In genomic region chr3:11589706-11590105, GRCh38 we compare ENCODE assay signal across 20 cellular contexts. TPM values are rescaled to one million over a fixed set of nuclear protein-coding genes. Genes with fewer than 3 reads are reported as not detected.
DNase-seq lines count a peak whose midpoint lies in the region; ATAC-seq and TF ChIP-seq lines count a peak whose summit lies in the region.
"Had no signal": no experiment of that assay in that cellular context is flagged by ENCODE, and none has a peak within 500 bp of the region (broad histone marks: within the 10 kb centered on the region; RNA-seq: fewer than 3 reads in every experiment).

No MANE protein-coding gene starts in this region.

- TF ChIP-seq POLR2A in gastroesophageal sphincter (IDR thresholded peaks at IDR 0.05), result no peak
- TF ChIP-seq POLR2A in sigmoid colon (IDR thresholded peaks at IDR 0.05), result no peak
- no peak for TF ChIP-seq POLR2A in Peyer's patch (IDR thresholded peaks at IDR 0.05)

- TF ChIP-seq CTCF in gastroesophageal sphincter (IDR thresholded peaks at IDR 0.05), result no peak
- TF ChIP-seq CTCF in sigmoid colon (IDR thresholded peaks at IDR 0.05), result no peak
- TF ChIP-seq CTCF in Peyer's patch (IDR thresholded peaks at IDR 0.05), result no peak

- ATAC-seq in right cardiac atrium, result no peak
- ATAC-seq in gastroesophageal sphincter, result no peak
- no peak for ATAC-seq in GM21529 (IDR thresholded peaks at IDR 0.05; ENCODE audit: unreplicated experiment)
- ATAC-seq: activated T-helper 17 cell treated with anti-CD3 and anti-CD28 coated beads, Interleukin-2, amount 50 U/mL, for 72 hours had no signal

- no peaks in the 10 kb centered on the region for H3K9me3 ChIP-seq in right cardiac atrium (ENCODE audit: control insufficient read depth, low read length)
- H3K9me3 ChIP-seq in gastroesophageal sphincter, result no peaks in the 10 kb centered on the region
- no peaks in the 10 kb centered on the region for H3K9me3 ChIP-seq in sigmoid colon
- H3K9me3 ChIP-seq in Peyer's patch, result no peaks in the 10 kb centered on the region
- H3K9me3 ChIP-seq: suprapubic skin had no signal

- H3K4me3 ChIP-seq in right cardiac atrium (ENCODE audit: low read length), result no peak overlapping the region
- no peak overlapping the region for H3K4me3 ChIP-seq in gastroesophageal sphincter
- no peak overlapping the region for H3K4me3 ChIP-seq in sigmoid colon
- no peak overlapping the region for H3K4me3 ChIP-seq in Peyer's patch
- H3K4me3 ChIP-seq: suprapubic skin had no signal

- intact Hi-C loops in right cardiac atrium (cut with DNase I) (loop anchor here in 2 of 4 donors (5.0 to 10.0 kb wide), 2 partner anchors 45 to 53 kb away; partner anchors contain the start of gene VGLL4 (in 1 of the 2)), cardiac septum (cut with DNase I) (no loop called here), sigmoid colon (cut with DNase I) (loop anchor here (5.0 kb wide), 1 partner anchor 122 kb away; no protein-coding TSS in a partner anchor)

- WGBS in right cardiac atrium, result 77% methylated on average over 11 of the region's 11 CpGs
- WGBS in gastroesophageal sphincter (ENCODE audit: low coverage in 1 of 2), 2 donors, result 87 to 89% methylated on average over 7 to 9 of the region's 11 CpGs
- 88 to 89% methylated on average over 11 of the region's 11 CpGs for WGBS in sigmoid colon, 2 donors

- H3K27ac ChIP-seq in right cardiac atrium (ENCODE audit: low read length) (peak overlapping the region; percentile 96), gastroesophageal sphincter (peak overlapping the region in 3 of 4 donors; percentile 52 to 67 (median 61)), sigmoid colon (peak overlapping the region in 3 of 4 donors; percentile 74 to 84 (median 82)), Peyer's patch (peak overlapping the region in 1 of 4 donors; percentile 70)

- H3K27me3 ChIP-seq in right cardiac atrium (ENCODE audit: control insufficient read depth, insufficient read depth) (no peaks in the 10 kb centered on the region), gastroesophageal sphincter (no peaks in the 10 kb centered on the region), sigmoid colon (no peaks in the 10 kb centered on the region), Peyer's patch (no peaks in the 10 kb centered on the region)
- H3K27me3 ChIP-seq: suprapubic skin had no signal

- DNase-seq in right cardiac atrium (no peak), cardiac septum (ENCODE audit: low spot score) (no peak), sigmoid colon (no peak), Peyer's patch (no peak), NCI-H446 (lab: John Stamatoyannopoulos, UW) (no peak)
- no peak for DNase-seq in activated naive CD4-positive, alpha-beta T cell treated with anti-CD3 and anti-CD28 coated beads, Interleukin-2, amount 50 U/mL, for 16 hours
- DNase-seq: ACHN; activated CD4-positive, alpha-beta T cell treated with anti-CD3 and anti-CD28 coated beads for 1 hour; CD4-positive, CD25-positive, alpha-beta regulatory T cell; effector memory CD4-positive, alpha-beta T cell; Kasumi-1; NCI-H1105; NCI-H69; occipital lobe; OCI-M1; stimulated activated CD8-positive, alpha-beta memory T cell treated with anti-CD3 and anti-CD28 coated beads, Interleukin-4, amount 100 ng/mL, for 48 hours had no signal

- TF ChIP-seq EP300 in gastroesophageal sphincter (IDR thresholded peaks at IDR 0.05) (no peak), sigmoid colon (IDR thresholded peaks at IDR 0.05) (no peak)

- H3K36me3 ChIP-seq in gastroesophageal sphincter (peaks cover 0 to 3% of the 10 kb centered on the region in 2 donors), sigmoid colon (no peaks in the 10 kb centered on the region), Peyer's patch (no peaks in the 10 kb centered on the region)
- H3K36me3 ChIP-seq: suprapubic skin had no signal

- peaks cover 50% of the 10 kb centered on the region for H3K4me1 ChIP-seq in right cardiac atrium (ENCODE audit: control insufficient read depth, insufficient read depth, low read length)
- H3K4me1 ChIP-seq in gastroesophageal sphincter, result peaks cover 17 to 98% (median 49%) of the 10 kb centered on the region in 3 donors
- H3K4me1 ChIP-seq in sigmoid colon, result peaks cover 0 to 77% (median 76%) of the 10 kb centered on the region in 4 donors
- peaks cover 0 to 51% (median 0%) of the 10 kb centered on the region in 4 donors for H3K4me1 ChIP-seq in Peyer's patch

RNA-seq across cellular contexts. Expression of gene VGLL4, which starts 54.0 kb away (rescaled TPM):
- 10 to 100 TPM; 51.8 to 66.9 (median 59.1) TPM for total RNA-seq in right cardiac atrium
- polyA plus RNA-seq in right cardiac atrium, result 40.9 TPM
- total RNA-seq in cardiac septum, result 40.7 TPM
- total RNA-seq in gastroesophageal sphincter, result 100 to 1,000 TPM in 1 of 4 donors, 10 to 100 TPM in 3; 53.4 to 128 (median 58.2) TPM
- 10 to 100 TPM; 26.4 to 56.5 (median 50.5) TPM for total RNA-seq in sigmoid colon
- polyA plus RNA-seq in sigmoid colon, result 10 to 100 TPM; 27.0 to 41.5 (median 29.4) TPM
- 10 to 100 TPM; 41.7 to 66.7 (median 59.4) TPM for total RNA-seq in Peyer's patch
